1 cellular context compared by ENCODE assay signal in the genomic region with DNA sequence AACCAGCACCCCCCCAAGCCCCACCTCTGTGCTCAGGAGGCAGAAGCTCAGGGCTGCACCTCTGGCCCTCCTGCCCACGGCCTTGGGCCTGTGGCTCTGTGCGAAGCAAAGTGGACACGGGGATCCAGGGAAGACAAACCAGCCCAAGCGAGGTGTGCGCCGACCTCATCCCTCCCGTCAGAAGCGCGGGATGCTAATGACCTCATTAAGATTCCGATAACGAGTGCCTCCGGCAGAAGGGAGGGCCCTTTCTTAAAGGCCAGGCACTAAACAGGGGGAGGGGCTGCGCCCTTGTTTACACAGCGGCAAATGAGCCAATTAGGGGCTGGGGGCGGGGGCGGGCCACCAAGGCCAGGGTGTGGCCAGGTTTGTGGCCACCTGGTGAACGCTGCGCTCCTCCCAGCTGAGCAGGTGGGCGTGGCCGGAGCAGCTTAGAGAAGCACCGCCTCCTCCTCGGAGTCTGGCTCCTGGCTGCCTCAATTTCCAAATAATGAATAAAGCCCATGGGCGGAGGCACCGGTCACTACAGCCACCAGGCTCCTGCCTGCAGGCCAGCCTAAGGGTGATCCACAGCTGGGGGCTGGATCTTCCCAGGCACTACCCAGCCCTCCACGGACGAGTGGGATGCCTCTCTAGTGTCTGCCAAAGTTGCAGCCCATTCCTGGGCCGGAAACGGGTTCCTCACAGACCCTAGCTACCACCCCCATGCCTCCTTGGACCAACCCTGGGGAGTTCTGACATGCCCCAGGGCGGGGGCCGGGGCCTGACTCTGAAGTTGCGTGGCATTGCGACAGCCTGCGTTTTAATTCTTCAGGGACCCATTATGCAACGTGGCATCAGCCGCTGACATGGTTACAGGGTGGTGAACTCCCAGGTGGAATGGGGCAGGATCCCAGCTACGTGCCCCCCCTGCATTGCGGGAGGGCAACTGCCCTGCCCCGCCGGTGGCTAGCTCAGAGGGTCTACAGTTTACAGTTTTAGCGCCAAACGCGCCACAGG.
TF ChIP-seq lines count a peak whose summit lies in the region.

No MANE protein-coding gene starts in this region.

TF ChIP-seq in K562, 482 proteins besides CTCF, POLR2A, EP300 and RAD21 (continued from another document and continues in another):
- TF ChIP-seq, protein P1, sequence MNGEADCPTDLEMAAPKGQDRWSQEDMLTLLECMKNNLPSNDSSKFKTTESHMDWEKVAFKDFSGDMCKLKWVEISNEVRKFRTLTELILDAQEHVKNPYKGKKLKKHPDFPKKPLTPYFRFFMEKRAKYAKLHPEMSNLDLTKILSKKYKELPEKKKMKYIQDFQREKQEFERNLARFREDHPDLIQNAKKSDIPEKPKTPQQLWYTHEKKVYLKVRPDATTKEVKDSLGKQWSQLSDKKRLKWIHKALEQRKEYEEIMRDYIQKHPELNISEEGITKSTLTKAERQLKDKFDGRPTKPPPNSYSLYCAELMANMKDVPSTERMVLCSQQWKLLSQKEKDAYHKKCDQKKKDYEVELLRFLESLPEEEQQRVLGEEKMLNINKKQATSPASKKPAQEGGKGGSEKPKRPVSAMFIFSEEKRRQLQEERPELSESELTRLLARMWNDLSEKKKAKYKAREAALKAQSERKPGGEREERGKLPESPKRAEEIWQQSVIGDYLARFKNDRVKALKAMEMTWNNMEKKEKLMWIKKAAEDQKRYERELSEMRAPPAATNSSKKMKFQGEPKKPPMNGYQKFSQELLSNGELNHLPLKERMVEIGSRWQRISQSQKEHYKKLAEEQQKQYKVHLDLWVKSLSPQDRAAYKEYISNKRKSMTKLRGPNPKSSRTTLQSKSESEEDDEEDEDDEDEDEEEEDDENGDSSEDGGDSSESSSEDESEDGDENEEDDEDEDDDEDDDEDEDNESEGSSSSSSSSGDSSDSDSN (IDR thresholded peaks at IDR 0.05; ENCODE audit: borderline replicate concordance in 1 of 2, low read depth in 2 of 2, low read length in 2 of 2): 0 out of 4 replicates have a peak, but pooled peaks of 1 of the 2 experiments have one; percentile 52
- TF ChIP-seq ZNF586 (CRISPR knock-in tag; conservative IDR thresholded peaks at IDR 0.05): peak; percentile 26; the same call in 1 of the 2 replicates
- TF ChIP-seq ESRRB (CRISPR knock-in tag; IDR thresholded peaks at IDR 0.05; ENCODE audit: borderline replicate concordance): no peak
- TF ChIP-seq L3MBTL2 (IDR thresholded peaks at IDR 0.05): peak; percentile 61; the same call in 1 of the 2 replicates
- TF ChIP-seq KDM5B (IDR thresholded peaks at IDR 0.05; ENCODE audit: insufficient replicate concordance, low read depth, low read length): peak; percentile 52
- TF ChIP-seq HMG20B (CRISPR knock-in tag; IDR thresholded peaks at IDR 0.05): no peak
- 0 out of 2 replicates have a peak, but pooled peaks have one; percentile 31 for TF ChIP-seq CBFA2T3 (IDR thresholded peaks at IDR 0.05)
- TF ChIP-seq TAF7 (tag; IDR thresholded peaks at IDR 0.05): no peak
- peak; percentile 74 for TF ChIP-seq POLR2AphosphoS5 (IDR thresholded peaks at IDR 0.05; ENCODE audit: control insufficient read depth, insufficient read depth, low read depth, low read length)
- TF ChIP-seq, protein P2, sequence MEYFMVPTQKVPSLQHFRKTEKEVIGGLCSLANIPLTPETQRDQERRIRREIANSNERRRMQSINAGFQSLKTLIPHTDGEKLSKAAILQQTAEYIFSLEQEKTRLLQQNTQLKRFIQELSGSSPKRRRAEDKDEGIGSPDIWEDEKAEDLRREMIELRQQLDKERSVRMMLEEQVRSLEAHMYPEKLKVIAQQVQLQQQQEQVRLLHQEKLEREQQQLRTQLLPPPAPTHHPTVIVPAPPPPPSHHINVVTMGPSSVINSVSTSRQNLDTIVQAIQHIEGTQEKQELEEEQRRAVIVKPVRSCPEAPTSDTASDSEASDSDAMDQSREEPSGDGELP (CRISPR knock-in tag; IDR thresholded peaks at IDR 0.05; ENCODE audit: borderline replicate concordance): peak; percentile 96
- TF ChIP-seq, protein P3, sequence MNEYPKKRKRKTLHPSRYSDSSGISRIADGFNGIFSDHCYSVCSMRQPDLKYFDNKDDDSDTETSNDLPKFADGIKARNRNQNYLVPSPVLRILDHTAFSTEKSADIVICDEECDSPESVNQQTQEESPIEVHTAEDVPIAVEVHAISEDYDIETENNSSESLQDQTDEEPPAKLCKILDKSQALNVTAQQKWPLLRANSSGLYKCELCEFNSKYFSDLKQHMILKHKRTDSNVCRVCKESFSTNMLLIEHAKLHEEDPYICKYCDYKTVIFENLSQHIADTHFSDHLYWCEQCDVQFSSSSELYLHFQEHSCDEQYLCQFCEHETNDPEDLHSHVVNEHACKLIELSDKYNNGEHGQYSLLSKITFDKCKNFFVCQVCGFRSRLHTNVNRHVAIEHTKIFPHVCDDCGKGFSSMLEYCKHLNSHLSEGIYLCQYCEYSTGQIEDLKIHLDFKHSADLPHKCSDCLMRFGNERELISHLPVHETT (CRISPR knock-in tag; conservative IDR thresholded peaks at IDR 0.05 in 1 of 2, IDR thresholded peaks at IDR 0.05 in 1 of 2): 0 out of 4 replicates have a peak, but pooled peaks of 1 of the 2 experiments have one; percentile 46
- TF ChIP-seq FOXK2 (conservative IDR thresholded peaks at IDR 0.05 in 1 of 2, IDR thresholded peaks at IDR 0.05 in 1 of 2; ENCODE audit: low read depth in 2 of 2): peak; percentile 97 to 98
- TF ChIP-seq LEF1 (IDR thresholded peaks at IDR 0.05): no peak
- TF ChIP-seq PCBP2 (IDR thresholded peaks at IDR 0.05; ENCODE audit: low read depth, low read length, poor library complexity, severe bottlenecking): no peak
- TF ChIP-seq, protein P4, sequence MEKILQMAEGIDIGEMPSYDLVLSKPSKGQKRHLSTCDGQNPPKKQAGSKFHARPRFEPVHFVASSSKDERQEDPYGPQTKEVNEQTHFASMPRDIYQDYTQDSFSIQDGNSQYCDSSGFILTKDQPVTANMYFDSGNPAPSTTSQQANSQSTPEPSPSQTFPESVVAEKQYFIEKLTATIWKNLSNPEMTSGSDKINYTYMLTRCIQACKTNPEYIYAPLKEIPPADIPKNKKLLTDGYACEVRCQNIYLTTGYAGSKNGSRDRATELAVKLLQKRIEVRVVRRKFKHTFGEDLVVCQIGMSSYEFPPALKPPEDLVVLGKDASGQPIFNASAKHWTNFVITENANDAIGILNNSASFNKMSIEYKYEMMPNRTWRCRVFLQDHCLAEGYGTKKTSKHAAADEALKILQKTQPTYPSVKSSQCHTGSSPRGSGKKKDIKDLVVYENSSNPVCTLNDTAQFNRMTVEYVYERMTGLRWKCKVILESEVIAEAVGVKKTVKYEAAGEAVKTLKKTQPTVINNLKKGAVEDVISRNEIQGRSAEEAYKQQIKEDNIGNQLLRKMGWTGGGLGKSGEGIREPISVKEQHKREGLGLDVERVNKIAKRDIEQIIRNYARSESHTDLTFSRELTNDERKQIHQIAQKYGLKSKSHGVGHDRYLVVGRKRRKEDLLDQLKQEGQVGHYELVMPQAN (IDR thresholded peaks at IDR 0.05; ENCODE audit: borderline replicate concordance): 0 out of 2 replicates have a peak, but pooled peaks have one; percentile 24
- TF ChIP-seq FOXP1 (CRISPR knock-in tag; IDR thresholded peaks at IDR 0.05): peak; percentile 20; the same call in 1 of the 2 replicates
- TF ChIP-seq E2F3 (CRISPR knock-in tag; IDR thresholded peaks at IDR 0.05): no peak
- no peak for TF ChIP-seq ZNF561 (CRISPR knock-in tag; conservative IDR thresholded peaks at IDR 0.05)
- peak in 1 of 2 experiments; percentile 77; a peak in 2 of 4 replicates for TF ChIP-seq SIN3A (IDR thresholded peaks at IDR 0.05; ENCODE audit: borderline replicate concordance in 2 of 2, control insufficient read depth in 1 of 2, low read depth in 2 of 2, low read length in 2 of 2)
- TF ChIP-seq, protein P5, sequence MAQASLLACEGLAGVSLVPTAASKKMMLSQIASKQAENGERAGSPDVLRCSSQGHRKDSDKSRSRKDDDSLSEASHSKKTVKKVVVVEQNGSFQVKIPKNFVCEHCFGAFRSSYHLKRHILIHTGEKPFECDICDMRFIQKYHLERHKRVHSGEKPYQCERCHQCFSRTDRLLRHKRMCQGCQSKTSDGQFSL (CRISPR knock-in tag; IDR thresholded peaks at IDR 0.05): no peak; the same call in 1 of the 2 replicates
- TF ChIP-seq, protein P5 (tag; IDR thresholded peaks at IDR 0.05): peak in 1 of 2 experiments; percentile 22; a peak in 1 of 4 replicates
- TF ChIP-seq GTF2E2 (tag; IDR thresholded peaks at IDR 0.05): 0 out of 2 replicates have a peak, but pooled peaks have one; percentile 27
- no peak for TF ChIP-seq YBX1 (IDR thresholded peaks at IDR 0.05)
- TF ChIP-seq, protein P6, sequence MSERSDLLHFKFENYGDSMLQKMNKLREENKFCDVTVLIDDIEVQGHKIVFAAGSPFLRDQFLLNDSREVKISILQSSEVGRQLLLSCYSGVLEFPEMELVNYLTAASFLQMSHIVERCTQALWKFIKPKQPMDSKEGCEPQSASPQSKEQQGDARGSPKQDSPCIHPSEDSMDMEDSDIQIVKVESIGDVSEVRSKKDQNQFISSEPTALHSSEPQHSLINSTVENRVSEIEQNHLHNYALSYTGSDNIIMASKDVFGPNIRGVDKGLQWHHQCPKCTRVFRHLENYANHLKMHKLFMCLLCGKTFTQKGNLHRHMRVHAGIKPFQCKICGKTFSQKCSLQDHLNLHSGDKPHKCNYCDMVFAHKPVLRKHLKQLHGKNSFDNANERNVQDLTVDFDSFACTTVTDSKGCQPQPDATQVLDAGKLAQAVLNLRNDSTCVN (CRISPR knock-in tag; IDR thresholded peaks at IDR 0.05): 0 out of 2 replicates have a peak, but pooled peaks have one; percentile 45
- 0 out of 2 replicates have a peak, but pooled peaks have one; percentile 58 for TF ChIP-seq ELF2 (CRISPR knock-in tag; IDR thresholded peaks at IDR 0.05)
- peak; percentile 85 for TF ChIP-seq CTBP1 (IDR thresholded peaks at IDR 0.05; ENCODE audit: borderline replicate concordance)
- no peak for TF ChIP-seq NCOA4 (IDR thresholded peaks at IDR 0.05; ENCODE audit: partially characterized antibody)
- no peak for TF ChIP-seq CBX3 (IDR thresholded peaks at IDR 0.05; ENCODE audit: borderline replicate concordance in 1 of 2, low read length in 2 of 2)
- TF ChIP-seq ATF7 (IDR thresholded peaks at IDR 0.05): peak; percentile 95
- peak in 1 of 2 experiments; percentile 47; a peak in 1 of 4 replicates for TF ChIP-seq MAZ (CRISPR knock-in tag; conservative IDR thresholded peaks at IDR 0.05 in 1 of 2, IDR thresholded peaks at IDR 0.05 in 1 of 2)
- TF ChIP-seq CREM (IDR thresholded peaks at IDR 0.05; ENCODE audit: low read depth): peak; percentile 79
- TF ChIP-seq, protein P7, sequence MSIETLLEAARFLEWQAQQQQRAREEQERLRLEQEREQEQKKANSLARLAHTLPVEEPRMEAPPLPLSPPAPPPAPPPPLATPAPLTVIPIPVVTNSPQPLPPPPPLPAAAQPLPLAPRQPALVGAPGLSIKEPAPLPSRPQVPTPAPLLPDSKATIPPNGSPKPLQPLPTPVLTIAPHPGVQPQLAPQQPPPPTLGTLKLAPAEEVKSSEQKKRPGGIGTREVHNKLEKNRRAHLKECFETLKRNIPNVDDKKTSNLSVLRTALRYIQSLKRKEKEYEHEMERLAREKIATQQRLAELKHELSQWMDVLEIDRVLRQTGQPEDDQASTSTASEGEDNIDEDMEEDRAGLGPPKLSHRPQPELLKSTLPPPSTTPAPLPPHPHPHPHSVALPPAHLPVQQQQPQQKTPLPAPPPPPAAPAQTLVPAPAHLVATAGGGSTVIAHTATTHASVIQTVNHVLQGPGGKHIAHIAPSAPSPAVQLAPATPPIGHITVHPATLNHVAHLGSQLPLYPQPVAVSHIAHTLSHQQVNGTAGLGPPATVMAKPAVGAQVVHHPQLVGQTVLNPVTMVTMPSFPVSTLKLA (conservative IDR thresholded peaks at IDR 0.05): peak; percentile 84 to 87
- TF ChIP-seq, protein P8, sequence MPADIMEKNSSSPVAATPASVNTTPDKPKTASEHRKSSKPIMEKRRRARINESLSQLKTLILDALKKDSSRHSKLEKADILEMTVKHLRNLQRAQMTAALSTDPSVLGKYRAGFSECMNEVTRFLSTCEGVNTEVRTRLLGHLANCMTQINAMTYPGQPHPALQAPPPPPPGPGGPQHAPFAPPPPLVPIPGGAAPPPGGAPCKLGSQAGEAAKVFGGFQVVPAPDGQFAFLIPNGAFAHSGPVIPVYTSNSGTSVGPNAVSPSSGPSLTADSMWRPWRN (IDR thresholded peaks at IDR 0.05; ENCODE audit: low read depth): peak; percentile 60
- TF ChIP-seq, protein P9, sequence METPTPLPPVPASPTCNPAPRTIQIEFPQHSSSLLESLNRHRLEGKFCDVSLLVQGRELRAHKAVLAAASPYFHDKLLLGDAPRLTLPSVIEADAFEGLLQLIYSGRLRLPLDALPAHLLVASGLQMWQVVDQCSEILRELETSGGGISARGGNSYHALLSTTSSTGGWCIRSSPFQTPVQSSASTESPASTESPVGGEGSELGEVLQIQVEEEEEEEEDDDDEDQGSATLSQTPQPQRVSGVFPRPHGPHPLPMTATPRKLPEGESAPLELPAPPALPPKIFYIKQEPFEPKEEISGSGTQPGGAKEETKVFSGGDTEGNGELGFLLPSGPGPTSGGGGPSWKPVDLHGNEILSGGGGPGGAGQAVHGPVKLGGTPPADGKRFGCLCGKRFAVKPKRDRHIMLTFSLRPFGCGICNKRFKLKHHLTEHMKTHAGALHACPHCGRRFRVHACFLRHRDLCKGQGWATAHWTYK (CRISPR knock-in tag; IDR thresholded peaks at IDR 0.05): peak; percentile 92
- peak; percentile 66; the same call in 1 of the 2 replicates for TF ChIP-seq KLF13 (tag; IDR thresholded peaks at IDR 0.05; ENCODE audit: borderline replicate concordance, low read depth)
- TF ChIP-seq, protein P10, sequence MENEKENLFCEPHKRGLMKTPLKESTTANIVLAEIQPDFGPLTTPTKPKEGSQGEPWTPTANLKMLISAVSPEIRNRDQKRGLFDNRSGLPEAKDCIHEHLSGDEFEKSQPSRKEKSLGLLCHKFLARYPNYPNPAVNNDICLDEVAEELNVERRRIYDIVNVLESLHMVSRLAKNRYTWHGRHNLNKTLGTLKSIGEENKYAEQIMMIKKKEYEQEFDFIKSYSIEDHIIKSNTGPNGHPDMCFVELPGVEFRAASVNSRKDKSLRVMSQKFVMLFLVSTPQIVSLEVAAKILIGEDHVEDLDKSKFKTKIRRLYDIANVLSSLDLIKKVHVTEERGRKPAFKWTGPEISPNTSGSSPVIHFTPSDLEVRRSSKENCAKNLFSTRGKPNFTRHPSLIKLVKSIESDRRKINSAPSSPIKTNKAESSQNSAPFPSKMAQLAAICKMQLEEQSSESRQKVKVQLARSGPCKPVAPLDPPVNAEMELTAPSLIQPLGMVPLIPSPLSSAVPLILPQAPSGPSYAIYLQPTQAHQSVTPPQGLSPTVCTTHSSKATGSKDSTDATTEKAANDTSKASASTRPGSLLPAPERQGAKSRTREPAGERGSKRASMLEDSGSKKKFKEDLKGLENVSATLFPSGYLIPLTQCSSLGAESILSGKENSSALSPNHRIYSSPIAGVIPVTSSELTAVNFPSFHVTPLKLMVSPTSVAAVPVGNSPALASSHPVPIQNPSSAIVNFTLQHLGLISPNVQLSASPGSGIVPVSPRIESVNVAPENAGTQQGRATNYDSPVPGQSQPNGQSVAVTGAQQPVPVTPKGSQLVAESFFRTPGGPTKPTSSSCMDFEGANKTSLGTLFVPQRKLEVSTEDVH (IDR thresholded peaks at IDR 0.05; ENCODE audit: low read depth, partially characterized antibody): peak; percentile 73
- TF ChIP-seq NFYB (IDR thresholded peaks at IDR 0.05; ENCODE audit: extremely low read depth, insufficient read length): peak; percentile 62
- peak; percentile 73 for TF ChIP-seq CCNT2 (IDR thresholded peaks at IDR 0.05; ENCODE audit: borderline replicate concordance, extremely low read depth, insufficient read length, low read depth, low read length)
- no peak for TF ChIP-seq ZNF444 (CRISPR knock-in tag; IDR thresholded peaks at IDR 0.05)
